Comparison of ENCODE assay signal across 7 cellular contexts in genomic region chr13:95660981-95661581, GRCh38.
DNase-seq lines count a peak whose midpoint lies in the region; ATAC-seq and TF ChIP-seq lines count a peak whose summit lies in the region.

No MANE protein-coding gene starts in this region.

- peak; percentile 57 for TF ChIP-seq CTCF in LNCAP (IDR thresholded peaks at IDR 0.05)

- ATAC-seq in GM21723 (IDR thresholded peaks at IDR 0.05; ENCODE audit: unreplicated experiment) = no peak

- DNase-seq in GDM1 (lab: John Stamatoyannopoulos, UW) (peak; percentile 33), SW480 (ENCODE audit: low spot score) (peak; percentile 34), iPS-NIHi7 (ENCODE audit: extremely low spot score) (peak; percentile 29), NCI-H2107 treated with DMSO at 0.1 percent for 48 hours (lab: John Stamatoyannopoulos, UW; ENCODE audit: unreplicated experiment) (no peak), inferior parietal cortex (ENCODE audit: extremely low spot score) (no peak)

Comparison
In these comparisons a context has a peak if more than half of its experiments do, and no peak if none do; other contexts are left out.
1. DNase-seq: peak in GDM1 (single experiment), SW480 (single experiment) and iPS-NIHi7 (single experiment); none in NCI-H2107 treated with DMSO at 0.1 percent for 48 hours (single experiment) and inferior parietal cortex (single experiment).